In genomic region chr12:49647827-49648721, GRCh38 we compare ENCODE assay signal across 2 cellular contexts.
TF ChIP-seq lines count a peak whose summit lies in the region.

No MANE protein-coding gene starts in this region.

TF ChIP-seq in IMR-90, 13 proteins besides CTCF, POLR2A, EP300 and RAD21 (continued from another document):
- TF ChIP-seq RFX5 (IDR thresholded peaks at IDR 0.05; ENCODE audit: low read depth, low read length) (no peak), ELK1 (IDR thresholded peaks at IDR 0.05; ENCODE audit: borderline replicate concordance, low read depth, low read length) (no peak)
TF ChIP-seq in IMR-90: peak in this region for 0.

TF ChIP-seq in HEK293T, 16 proteins besides CTCF, POLR2A, EP300 and RAD21 (continued from another document):
- TF ChIP-seq PKNOX1 (IDR thresholded peaks at IDR 0.05) (no peak), BHLHE40 (IDR thresholded peaks at IDR 0.05; ENCODE audit: borderline replicate concordance) (no peak), FOXK2 (IDR thresholded peaks at IDR 0.05) (no peak), LEF1 (IDR thresholded peaks at IDR 0.05; ENCODE audit: borderline replicate concordance) (no peak), SP1 (IDR thresholded peaks at IDR 0.05) (no peak), ZNF384 (IDR thresholded peaks at IDR 0.05) (no peak), L3MBTL2 (conservative IDR thresholded peaks at IDR 0.05) (no peak), ELF4 (IDR thresholded peaks at IDR 0.05) (no peak), SUZ12 (IDR thresholded peaks at IDR 0.05) (no peak), NFRKB (IDR thresholded peaks at IDR 0.05) (no peak), CTBP1 (IDR thresholded peaks at IDR 0.05; ENCODE audit: borderline replicate concordance) (no peak), FOXA1 (IDR thresholded peaks at IDR 0.05) (no peak), HDGF (IDR thresholded peaks at IDR 0.05; ENCODE audit: borderline replicate concordance) (no peak)
